8 cellular contexts compared by ENCODE assay signal in genomic region chr1:181189691-181190361, GRCh38.
DNase-seq lines count a peak whose midpoint lies in the region; ATAC-seq lines count a peak whose summit lies in the region.

No MANE protein-coding gene starts in this region.

- no peaks in the 10 kb centered on the region for H3K36me3 ChIP-seq in duodenal mucosa (ENCODE audit: control insufficient read depth in 1 of 2, insufficient read depth in 2 of 2, low read length in 2 of 2)

- peaks cover 6 to 7% of the 10 kb centered on the region in 2 donors for H3K4me1 ChIP-seq in duodenal mucosa (ENCODE audit: control insufficient read depth in 1 of 2, insufficient read depth in 2 of 2, low read length in 2 of 2)

- H3K27ac ChIP-seq in duodenal mucosa (ENCODE audit: low read depth, low read length), result no peak overlapping the region

- H3K4me1 Mint-ChIP-seq in activated CD4-positive, alpha-beta T cell treated with anti-CD3 and anti-CD28 coated beads, Interleukin-2, amount 10 ng/mL, durations not matched to agents 7 days and 5 days, result peaks cover 3% of the 10 kb centered on the region
- H3K4me1 Mint-ChIP-seq in memory B cell, result peaks cover 8% of the 10 kb centered on the region

- no peak overlapping the region for H3K9ac ChIP-seq in duodenal mucosa (ENCODE audit: low read depth in 1 of 2, low read length in 2 of 2)

- peak; percentile 84 for ATAC-seq in memory B cell (ENCODE audit: low read depth)

- peak; percentile 90 for DNase-seq in ELF-1 (ENCODE audit: low read depth, low spot score)
- DNase-seq in HCEC 1CT, result peak; percentile 20
- peak; percentile 79 for DNase-seq in NCI-H2227 (lab: John Stamatoyannopoulos, UW; ENCODE audit: unreplicated experiment)
- peak; percentile 70 for DNase-seq in activated CD4-positive, alpha-beta T cell treated with anti-CD3 and anti-CD28 coated beads, Interleukin-2, amount 10 ng/mL, durations not matched to agents 7 days and 5 days
- peak; percentile 69 to 81 for DNase-seq in memory B cell (ENCODE audit: low spot score in 2 of 2)
- DNase-seq in stimulated activated CD8-positive, alpha-beta memory T cell treated with anti-CD3 and anti-CD28 coated beads, Interleukin-12 subunit alpha, Interleukin-12 subunit beta, amount 100 ng/mL, for 4 hours (ENCODE audit: low read depth), result peak; percentile 50
- no peak for DNase-seq in dedifferentiated amniotic fluid mesenchymal stem cell (ENCODE audit: extremely low spot score)

- no peaks in the 10 kb centered on the region for H3K36me3 Mint-ChIP-seq in activated CD4-positive, alpha-beta T cell treated with anti-CD3 and anti-CD28 coated beads, Interleukin-2, amount 10 ng/mL, durations not matched to agents 7 days and 5 days (ENCODE audit: low read depth)
- H3K36me3 Mint-ChIP-seq in memory B cell, result peaks cover 4% of the 10 kb centered on the region

- H3K9me3 ChIP-seq in duodenal mucosa (ENCODE audit: control insufficient read depth in 1 of 2, low read length in 2 of 2), result no peaks in the 10 kb centered on the region

- H3K4me3 Mint-ChIP-seq in activated CD4-positive, alpha-beta T cell treated with anti-CD3 and anti-CD28 coated beads, Interleukin-2, amount 10 ng/mL, durations not matched to agents 7 days and 5 days, result no peak overlapping the region
- no peak overlapping the region for H3K4me3 Mint-ChIP-seq in memory B cell

- no peak overlapping the region for H3K27ac Mint-ChIP-seq in activated CD4-positive, alpha-beta T cell treated with anti-CD3 and anti-CD28 coated beads, Interleukin-2, amount 10 ng/mL, durations not matched to agents 7 days and 5 days
- H3K27ac Mint-ChIP-seq in memory B cell, result no peak overlapping the region

- POLR2A ChIA-PET in activated CD4-positive, alpha-beta T cell treated with anti-CD3 and anti-CD28 coated beads, Interleukin-2, amount 10 ng/mL, durations not matched to agents 7 days and 5 days (lab: Charles Lee), result no interaction called here

- CTCF ChIA-PET in activated CD4-positive, alpha-beta T cell treated with anti-CD3 and anti-CD28 coated beads, Interleukin-2, amount 10 ng/mL, durations not matched to agents 7 days and 5 days (lab: Charles Lee), result interaction anchor here (0.7 to 3.0 kb wide), 13 partner anchors 10 to 315 kb away, joined by 3 to 17 read pairs (median 4); no protein-coding TSS in a partner anchor

- H3K9me3 Mint-ChIP-seq in activated CD4-positive, alpha-beta T cell treated with anti-CD3 and anti-CD28 coated beads, Interleukin-2, amount 10 ng/mL, durations not matched to agents 7 days and 5 days, result no peaks in the 10 kb centered on the region
- no peaks in the 10 kb centered on the region for H3K9me3 Mint-ChIP-seq in memory B cell

- peak overlapping the region; percentile 6 to 54 for H3K4me3 ChIP-seq in duodenal mucosa (ENCODE audit: low read depth in 1 of 2, low read length in 2 of 2)

- peaks cover 15% of the 10 kb centered on the region for H3K27me3 Mint-ChIP-seq in activated CD4-positive, alpha-beta T cell treated with anti-CD3 and anti-CD28 coated beads, Interleukin-2, amount 10 ng/mL, durations not matched to agents 7 days and 5 days
- H3K27me3 Mint-ChIP-seq in memory B cell, result peaks cover 37% of the 10 kb centered on the region

- H3K27me3 ChIP-seq in duodenal mucosa (ENCODE audit: control insufficient read depth in 1 of 2, insufficient read depth in 2 of 2, low read length in 2 of 2), result peaks cover 0 to 9% of the 10 kb centered on the region in 2 donors
